Comparison of ENCODE assay signal across 18 cellular contexts in genomic region chrX:78118628-78119027, GRCh38. TPM values are rescaled to one million over a fixed set of nuclear protein-coding genes. Genes with fewer than 3 reads are reported as not detected.
DNase-seq lines count a peak whose midpoint lies in the region; ATAC-seq and TF ChIP-seq lines count a peak whose summit lies in the region.
"Had no signal": no experiment of that assay in that cellular context is flagged by ENCODE, and none has a peak within 500 bp of the region (broad histone marks: within the 10 kb centered on the region; RNA-seq: fewer than 3 reads in every experiment).

No MANE protein-coding gene starts in this region.

- in situ Hi-C loops in Panc1 (cut with HindIII; ENCODE audit: low pct_unique_long_range_greater_than_20kb, low sequenced_read_pairs), result no loop called here

- intact Hi-C loops in Panc1 (cut with micrococcal nuclease; ENCODE audit: unreplicated experiment), result no loop called here
- intact Hi-C loops in naive thymus-derived CD4-positive, alpha-beta T cell (cut with micrococcal nuclease), result no loop called here
- intact Hi-C loops in Caco-2 (cut with micrococcal nuclease; ENCODE audit: unreplicated experiment), result no loop called here
- intact Hi-C loops in prostate gland (cut with DNase I), result no loop called here

- no peak for TF ChIP-seq POLR2A in prostate gland (IDR thresholded peaks at IDR 0.05)

- BruUV-seq in Panc1 (replicated peaks; lab: Mats Ljungman, UMichigan) (TSS peak; percentile 44), Caco-2 (replicated peaks; lab: Mats Ljungman, UMichigan) (no TSS peak)

- no peaks in the 10 kb centered on the region for H3K9me3 Mint-ChIP-seq in activated T-cell treated with anti-CD3 and anti-CD28 coated beads, Interleukin-2, amount 50 U/mL, for 24 hours
- no peaks in the 10 kb centered on the region for H3K9me3 Mint-ChIP-seq in activated naive CD8-positive, alpha-beta T cell treated with anti-CD3 and anti-CD28 coated beads, Interleukin-2, amount 10 ng/mL, durations not matched to agents 7 days and 5 days
- no peaks in the 10 kb centered on the region for H3K9me3 Mint-ChIP-seq in naive thymus-derived CD4-positive, alpha-beta T cell
- H3K9me3 Mint-ChIP-seq in Caco-2 (ENCODE audit: unreplicated experiment) (no peaks in the 10 kb centered on the region), progenitor cell of endocrine pancreas (ENCODE audit: low read depth) (peaks cover 11% of the 10 kb centered on the region)
- H3K9me3 Mint-ChIP-seq: HFFc6 had no signal

- H3K4me1 ChIP-seq in Panc1 (ENCODE audit: control insufficient read depth, insufficient read depth, low read length) (no peaks in the 10 kb centered on the region), Caco-2 (no peaks in the 10 kb centered on the region), prostate gland (replicated peaks) (no peaks in the 10 kb centered on the region)
- peaks cover 0 to 25% of the 10 kb centered on the region in 2 donors for H3K4me1 ChIP-seq in naive thymus-derived CD4-positive, alpha-beta T cell (ENCODE audit: control insufficient read depth in 2 of 2, insufficient read depth in 2 of 2, low read length in 2 of 2)
- H3K4me1 ChIP-seq: BE2C had no signal

- no peak for DNase-seq in activated T-cell treated with anti-CD3 and anti-CD28 coated beads, Interleukin-2, amount 50 U/mL, for 24 hours
- DNase-seq in activated T-cell treated with anti-CD3 and anti-CD28 coated beads for 4 hours (no peak), Panc1 (ENCODE audit: low read depth, low spot score) (no peak), Caco-2 (no peak), prostate gland (ENCODE audit: low spot score) (no peak), progenitor cell of endocrine pancreas (ENCODE audit: low spot score, unreplicated experiment) (no peak)
- DNase-seq in activated naive CD8-positive, alpha-beta T cell treated with anti-CD3 and anti-CD28 coated beads, Interleukin-2, amount 10 ng/mL, durations not matched to agents 7 days and 5 days, result no peak
- no peak for DNase-seq in naive thymus-derived CD4-positive, alpha-beta T cell
- DNase-seq: BE2C; DMS 273 treated with DMSO at 0.1 percent for 48 hours; HFFc6; MM.1S; NCI-H1105; NCI-H1694 treated with DMSO at 0.1 percent for 48 hours; NCI-H69; NK-92 treated with Interleukin-12 subunit alpha and Interleukin-12 subunit beta, amount 100 ng/mL, for 24 hours; OCI-M1 had no signal

- no peak overlapping the region for H3K27ac ChIP-seq in Panc1 (ENCODE audit: low read length)
- H3K27ac ChIP-seq in naive thymus-derived CD4-positive, alpha-beta T cell (ENCODE audit: low read depth, low read length), result no peak overlapping the region
- H3K27ac ChIP-seq in prostate gland, result no peak overlapping the region

- no peak for TF ChIP-seq CTCF in Panc1 (IDR thresholded peaks at IDR 0.05)
- no peak for TF ChIP-seq CTCF in Caco-2 (IDR thresholded peaks at IDR 0.05; ENCODE audit: insufficient read depth in 1 of 2, low read depth in 1 of 2, low read length in 1 of 2, severe bottlenecking in 1 of 2, unreplicated experiment in 1 of 2)
- no peak for TF ChIP-seq CTCF in prostate gland (IDR thresholded peaks at IDR 0.05)
- TF ChIP-seq CTCF in progenitor cell of endocrine pancreas (IDR thresholded peaks at IDR 0.05; ENCODE audit: unreplicated experiment), result no peak

- H3K9me3 ChIP-seq in Panc1 (ENCODE audit: control insufficient read depth, insufficient read depth, low read depth, low read length), result no peaks in the 10 kb centered on the region
- no peaks in the 10 kb centered on the region for H3K9me3 ChIP-seq in naive thymus-derived CD4-positive, alpha-beta T cell (ENCODE audit: control insufficient read depth in 2 of 3, low read length in 3 of 3)
- no peaks in the 10 kb centered on the region for H3K9me3 ChIP-seq in Caco-2
- no peaks in the 10 kb centered on the region for H3K9me3 ChIP-seq in prostate gland
- H3K9me3 ChIP-seq: BE2C had no signal

- peaks cover 94% of the 10 kb centered on the region for H3K36me3 Mint-ChIP-seq in activated T-cell treated with anti-CD3 and anti-CD28 coated beads, Interleukin-2, amount 50 U/mL, for 24 hours (ENCODE audit: low read depth)
- H3K36me3 Mint-ChIP-seq in activated naive CD8-positive, alpha-beta T cell treated with anti-CD3 and anti-CD28 coated beads, Interleukin-2, amount 10 ng/mL, durations not matched to agents 7 days and 5 days, result peaks cover 34% of the 10 kb centered on the region
- H3K36me3 Mint-ChIP-seq in naive thymus-derived CD4-positive, alpha-beta T cell, result peaks cover 7 to 51% (median 24%) of the 10 kb centered on the region in 5 donors
- H3K36me3 Mint-ChIP-seq in Caco-2 (ENCODE audit: insufficient read depth, unreplicated experiment) (peaks cover 88% of the 10 kb centered on the region), progenitor cell of endocrine pancreas (ENCODE audit: insufficient read depth) (peaks cover 22% of the 10 kb centered on the region)

- CTCF ChIA-PET in Panc1 (lab: Charles Lee), result no interaction called here
- CTCF ChIA-PET in naive thymus-derived CD4-positive, alpha-beta T cell (lab: Charles Lee), result no interaction called here
- CTCF ChIA-PET in Caco-2 (lab: Charles Lee), result no interaction called here

- peak overlapping the region; percentile 76 for H3K27ac Mint-ChIP-seq in activated T-cell treated with anti-CD3 and anti-CD28 coated beads, Interleukin-2, amount 50 U/mL, for 24 hours
- peak overlapping the region; percentile 70 for H3K27ac Mint-ChIP-seq in activated naive CD8-positive, alpha-beta T cell treated with anti-CD3 and anti-CD28 coated beads, Interleukin-2, amount 10 ng/mL, durations not matched to agents 7 days and 5 days
- H3K27ac Mint-ChIP-seq in naive thymus-derived CD4-positive, alpha-beta T cell, result peak overlapping the region in 7 of 9 donors; percentile 11 to 72 (median 39)
- H3K27ac Mint-ChIP-seq in Caco-2 (ENCODE audit: unreplicated experiment), result no peak overlapping the region
- no peak overlapping the region for H3K27ac Mint-ChIP-seq in progenitor cell of endocrine pancreas
- H3K27ac Mint-ChIP-seq: HFFc6 had no signal

- POLR2A ChIA-PET in Panc1 (lab: Charles Lee) (no interaction called here), Caco-2 (lab: Charles Lee) (interaction anchor here (0.8 kb wide), 1 partner anchor 14 kb away, joined by 4 read pairs; no protein-coding TSS in a partner anchor)
- POLR2A ChIA-PET in activated naive CD8-positive, alpha-beta T cell treated with anti-CD3 and anti-CD28 coated beads, Interleukin-2, amount 10 ng/mL, durations not matched to agents 7 days and 5 days (lab: Charles Lee), result no interaction called here
- POLR2A ChIA-PET in naive thymus-derived CD4-positive, alpha-beta T cell (lab: Charles Lee), result no interaction called here

- 88% methylated on average over 1 of the region's 1 CpG for WGBS in prostate gland

- H3K4me3 ChIP-seq in Panc1 (ENCODE audit: low read depth in 2 of 2, low read length in 2 of 2), result no peak overlapping the region
- H3K4me3 ChIP-seq in naive thymus-derived CD4-positive, alpha-beta T cell (ENCODE audit: low read length), result no peak overlapping the region
- no peak overlapping the region for H3K4me3 ChIP-seq in Caco-2 (ENCODE audit: low read depth, low read length)
- no peak overlapping the region for H3K4me3 ChIP-seq in prostate gland

- ATAC-seq in Panc1, result no peak
- ATAC-seq in activated naive CD8-positive, alpha-beta T cell treated with anti-CD3 and anti-CD28 coated beads, Interleukin-2, amount 10 ng/mL, durations not matched to agents 7 days and 5 days (ENCODE audit: low read depth), result no peak
- no peak for ATAC-seq in naive thymus-derived CD4-positive, alpha-beta T cell
- ATAC-seq: HepG2 had no signal

- H3K27me3 ChIP-seq in Panc1 (ENCODE audit: control insufficient read depth, insufficient read depth, low read length) (no peaks in the 10 kb centered on the region), Caco-2 (replicated peaks; ENCODE audit: control insufficient read depth, insufficient read depth, low read length) (no peaks in the 10 kb centered on the region), prostate gland (replicated peaks; ENCODE audit: insufficient read depth) (no peaks in the 10 kb centered on the region)
- no peaks in the 10 kb centered on the region for H3K27me3 ChIP-seq in naive thymus-derived CD4-positive, alpha-beta T cell (ENCODE audit: control insufficient read depth in 2 of 2, insufficient read depth in 2 of 2, low read length in 2 of 2)
- H3K27me3 ChIP-seq: BE2C had no signal

- peaks cover 63% of the 10 kb centered on the region for H3K4me1 Mint-ChIP-seq in activated T-cell treated with anti-CD3 and anti-CD28 coated beads, Interleukin-2, amount 50 U/mL, for 24 hours (ENCODE audit: low read depth)
- H3K4me1 Mint-ChIP-seq in activated naive CD8-positive, alpha-beta T cell treated with anti-CD3 and anti-CD28 coated beads, Interleukin-2, amount 10 ng/mL, durations not matched to agents 7 days and 5 days, result peaks cover 37% of the 10 kb centered on the region
- peaks cover 26 to 71% (median 59%) of the 10 kb centered on the region in 7 donors for H3K4me1 Mint-ChIP-seq in naive thymus-derived CD4-positive, alpha-beta T cell
- H3K4me1 Mint-ChIP-seq in Caco-2 (ENCODE audit: low read depth, unreplicated experiment), result no peaks in the 10 kb centered on the region
- H3K4me1 Mint-ChIP-seq in progenitor cell of endocrine pancreas (ENCODE audit: low read depth), result peaks cover 3% of the 10 kb centered on the region

- H3K36me3 ChIP-seq in Panc1 (ENCODE audit: control insufficient read depth, insufficient read depth, low read length) (peaks cover 36% of the 10 kb centered on the region), Caco-2 (ENCODE audit: control insufficient read depth, insufficient read depth, low read length) (peaks cover 2% of the 10 kb centered on the region; the same call in 1 of the 2 replicates), prostate gland (no peaks in the 10 kb centered on the region)
- peaks cover 18 to 77% (median 31%) of the 10 kb centered on the region in 3 experiments for H3K36me3 ChIP-seq in naive thymus-derived CD4-positive, alpha-beta T cell (ENCODE audit: control insufficient read depth in 2 of 3, insufficient read depth in 3 of 3, low read length in 3 of 3)

- no peak overlapping the region for H3K4me3 Mint-ChIP-seq in activated T-cell treated with anti-CD3 and anti-CD28 coated beads, Interleukin-2, amount 50 U/mL, for 24 hours
- no peak overlapping the region for H3K4me3 Mint-ChIP-seq in activated naive CD8-positive, alpha-beta T cell treated with anti-CD3 and anti-CD28 coated beads, Interleukin-2, amount 10 ng/mL, durations not matched to agents 7 days and 5 days
- peak overlapping the region in 1 of 10 donors; percentile 47 for H3K4me3 Mint-ChIP-seq in naive thymus-derived CD4-positive, alpha-beta T cell
- H3K4me3 Mint-ChIP-seq in Caco-2 (ENCODE audit: unreplicated experiment), result no peak overlapping the region
- no peak overlapping the region for H3K4me3 Mint-ChIP-seq in progenitor cell of endocrine pancreas (ENCODE audit: low read depth)
- H3K4me3 Mint-ChIP-seq: HFFc6 had no signal

- peaks cover 17% of the 10 kb centered on the region for H3K27me3 Mint-ChIP-seq in activated T-cell treated with anti-CD3 and anti-CD28 coated beads, Interleukin-2, amount 50 U/mL, for 24 hours
- no peaks in the 10 kb centered on the region for H3K27me3 Mint-ChIP-seq in activated naive CD8-positive, alpha-beta T cell treated with anti-CD3 and anti-CD28 coated beads, Interleukin-2, amount 10 ng/mL, durations not matched to agents 7 days and 5 days
- H3K27me3 Mint-ChIP-seq in naive thymus-derived CD4-positive, alpha-beta T cell, result no peaks in the 10 kb centered on the region
- H3K27me3 Mint-ChIP-seq in Caco-2 (ENCODE audit: insufficient read depth, unreplicated experiment) (no peaks in the 10 kb centered on the region), progenitor cell of endocrine pancreas (no peaks in the 10 kb centered on the region)

RNA-seq across cellular contexts. Expression of gene PGK1, which starts 14.6 kb away (rescaled TPM):
- total RNA-seq in Panc1 (2021; ENCODE audit: unreplicated experiment) (541 TPM), Caco-2 (2022) (391 and 425 TPM in 2 replicates), prostate gland (100 to 1,000 TPM; 120 to 146 TPM), progenitor cell of endocrine pancreas (156 and 162 TPM in 2 replicates)
- 570 TPM for polyA plus RNA-seq in Panc1 (2012; ENCODE audit: insufficient read length)
- total RNA-seq in activated naive CD8-positive, alpha-beta T cell treated with anti-CD3 and anti-CD28 coated beads, Interleukin-2, amount 10 ng/mL, durations not matched to agents 7 days and 5 days, result 1,000 to 10,000 TPM; 1,159 to 1,213 TPM
- total RNA-seq in naive thymus-derived CD4-positive, alpha-beta T cell, result 1,000 to 10,000 TPM in 1 of 5 experiments, 100 to 1,000 TPM in 4; 180 to 1,293 (median 217) TPM
- 100 to 1,000 TPM; 470 to 474 TPM for polyA plus RNA-seq in naive thymus-derived CD4-positive, alpha-beta T cell

RNA-seq across cellular contexts. Expression of gene TAF9B, which starts 20.8 kb away (rescaled TPM):
- total RNA-seq in Panc1 (2021; ENCODE audit: unreplicated experiment), result 33.6 TPM
- 15.9 TPM for polyA plus RNA-seq in Panc1 (2012; ENCODE audit: insufficient read length)
- total RNA-seq in activated naive CD8-positive, alpha-beta T cell treated with anti-CD3 and anti-CD28 coated beads, Interleukin-2, amount 10 ng/mL, durations not matched to agents 7 days and 5 days, result 10 to 100 TPM; 14.8 to 15.7 TPM
- total RNA-seq in naive thymus-derived CD4-positive, alpha-beta T cell, result 10 to 100 TPM; 10.4 to 19.9 (median 18.9) TPM
- 10 to 100 TPM; 23.3 to 29.3 TPM for polyA plus RNA-seq in naive thymus-derived CD4-positive, alpha-beta T cell
- total RNA-seq in Caco-2 (2022), result 21.0 and 22.2 TPM in 2 replicates
- 10 to 100 TPM; 27.0 to 37.4 TPM for total RNA-seq in prostate gland
- total RNA-seq in progenitor cell of endocrine pancreas, result 27.5 and 27.9 TPM in 2 replicates

Comparison
In these comparisons a context has a peak if more than half of its experiments do, and no peak if none do; other contexts are left out.
1. H3K27ac Mint-ChIP-seq: peak in activated T-cell treated with anti-CD3 and anti-CD28 coated beads, Interleukin-2, amount 50 U/mL, for 24 hours (single experiment), activated naive CD8-positive, alpha-beta T cell treated with anti-CD3 and anti-CD28 coated beads, Interleukin-2, amount 10 ng/mL, durations not matched to agents 7 days and 5 days (single experiment) and naive thymus-derived CD4-positive, alpha-beta T cell (7 of 9); none in Caco-2 (single experiment) and progenitor cell of endocrine pancreas (single experiment).